Comparison of ENCODE assay signal across 1 cellular context in the genomic region with DNA sequence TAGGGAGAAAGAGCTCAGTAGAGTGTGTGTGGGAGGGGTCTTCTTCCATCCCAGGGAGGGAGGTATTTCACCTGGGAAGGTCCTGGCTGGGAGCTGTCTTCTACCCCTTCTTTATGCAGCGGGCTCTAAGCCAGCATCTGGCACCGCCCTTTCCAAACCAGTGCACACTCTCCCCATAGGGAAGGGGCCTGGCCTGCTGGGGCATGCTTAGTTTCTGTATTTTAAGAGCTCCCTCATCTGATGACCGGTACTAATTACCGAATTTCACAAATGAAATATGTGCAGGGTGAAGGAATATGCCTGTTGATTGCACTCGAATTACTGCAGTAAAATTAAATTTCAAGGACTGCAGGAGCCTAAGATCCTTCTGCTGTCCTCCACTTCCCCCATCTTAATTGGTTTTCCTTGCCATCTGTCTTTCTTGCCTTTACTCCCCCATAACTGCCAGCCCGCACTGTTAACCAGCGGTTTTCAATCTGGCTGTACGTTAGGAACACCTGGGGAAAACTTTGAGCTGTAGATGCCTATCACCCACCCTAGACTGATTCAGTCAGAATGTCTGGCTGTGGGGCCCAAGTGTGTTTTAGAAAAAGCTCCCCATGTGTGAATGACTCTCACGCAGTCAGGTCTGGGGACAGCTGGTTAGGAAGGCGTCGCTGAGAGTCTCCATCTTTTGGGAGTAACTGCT.
TF ChIP-seq lines count a peak whose summit lies in the region.

No MANE protein-coding gene starts in this region.

TF ChIP-seq in K562, 482 proteins besides CTCF, POLR2A, EP300 and RAD21 (continued from another document):
- TF ChIP-seq, protein P1, sequence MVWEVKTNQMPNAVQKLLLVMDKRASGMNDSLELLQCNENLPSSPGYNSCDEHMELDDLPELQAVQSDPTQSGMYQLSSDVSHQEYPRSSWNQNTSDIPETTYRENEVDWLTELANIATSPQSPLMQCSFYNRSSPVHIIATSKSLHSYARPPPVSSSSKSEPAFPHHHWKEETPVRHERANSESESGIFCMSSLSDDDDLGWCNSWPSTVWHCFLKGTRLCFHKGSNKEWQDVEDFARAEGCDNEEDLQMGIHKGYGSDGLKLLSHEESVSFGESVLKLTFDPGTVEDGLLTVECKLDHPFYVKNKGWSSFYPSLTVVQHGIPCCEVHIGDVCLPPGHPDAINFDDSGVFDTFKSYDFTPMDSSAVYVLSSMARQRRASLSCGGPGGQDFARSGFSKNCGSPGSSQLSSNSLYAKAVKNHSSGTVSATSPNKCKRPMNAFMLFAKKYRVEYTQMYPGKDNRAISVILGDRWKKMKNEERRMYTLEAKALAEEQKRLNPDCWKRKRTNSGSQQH (CRISPR knock-in tag; IDR thresholded peaks at IDR 0.05) = no peak
- no peak for TF ChIP-seq RBM22 (IDR thresholded peaks at IDR 0.05; ENCODE audit: low read depth, low read length, poor library complexity, severe bottlenecking)
- TF ChIP-seq CHD4 (IDR thresholded peaks at IDR 0.05; ENCODE audit: insufficient read depth, insufficient replicate concordance, low read depth, low read length, poor library complexity, severe bottlenecking) = no peak
TF ChIP-seq in K562: peak in this region for 10.
